Comparison of ENCODE assay signal across 21 cellular contexts in genomic region chr7:12080006-12080405, GRCh38.
"Had no signal": no experiment of that assay in that cellular context is flagged by ENCODE, and none has a peak within 500 bp of the region (broad histone marks: within the 10 kb centered on the region; RNA-seq: fewer than 3 reads in every experiment).

No MANE protein-coding gene starts in this region.

- H3K27ac ChIP-seq: Peyer's patch, SJCRH30 had no signal

- H3K4me3 ChIP-seq: MG63, Peyer's patch, SJCRH30 had no signal

- H3K27me3 ChIP-seq: Peyer's patch had no signal

- ATAC-seq: PC-3, Right ventricle myocardium inferior, SK-N-SH treated with all-trans-retinoic acid at 6 μM for 48 hours had no signal

- H3K9me3 ChIP-seq: MG63, Peyer's patch, SJCRH30 had no signal

- H3K4me1 ChIP-seq: Peyer's patch, SJCRH30 had no signal

- DNase-seq: Karpas-422, KG1, MG63, NCI-H1092, NCI-H1105 treated with DMSO at 0.1 percent for 48 hours, NCI-H1417 treated with DMSO at 0.1 percent for 48 hours, NCI-H146, NCI-H1694 treated with DMSO at 0.1 percent for 48 hours, NCI-H1930, NCI-H2081, NCI-H2107, NCI-H2227 treated with DMSO at 0.1 percent for 48 hours, NCI-H524 treated with DMSO at 0.1 percent for 48 hours, NCI-H69, NCI-H774, PC-3, Peyer's patch, SHP77 treated with DMSO at 0.1 percent for 48 hours, SJCRH30 had no signal

- H3K36me3 ChIP-seq: MG63, Peyer's patch, SJCRH30 had no signal
